17 cellular contexts compared by ENCODE assay signal in genomic region chr3:141332436-141332835, GRCh38. TPM values are rescaled to one million over a fixed set of nuclear protein-coding genes. Genes with fewer than 3 reads are reported as not detected.
DNase-seq lines count a peak whose midpoint lies in the region; ATAC-seq and TF ChIP-seq lines count a peak whose summit lies in the region.
"Had no signal": no experiment of that assay in that cellular context is flagged by ENCODE, and none has a peak within 500 bp of the region (broad histone marks: within the 10 kb centered on the region; RNA-seq: fewer than 3 reads in every experiment).

No MANE protein-coding gene starts in this region.

- intact Hi-C loops in gastrocnemius medialis (cut with DNase I; ENCODE audit: low total_unique reads) (no loop called here), esophagus squamous epithelium (cut with DNase I) (no loop called here)

- TF ChIP-seq RAD21 in SK-N-SH (IDR thresholded peaks at IDR 0.05; ENCODE audit: low read length) = no peak

- peak overlapping the region; percentile 48 for H3K4me3 Mint-ChIP-seq in glutamatergic neuron (ENCODE audit: unreplicated experiment)
- H3K4me3 Mint-ChIP-seq: activated CD8-positive, alpha-beta memory T cell treated with anti-CD3 and anti-CD28 coated beads, Interleukin-2, amount 10 ng/mL, durations not matched to agents 7 days and 5 days; effector memory CD8-positive, alpha-beta T cell; T-helper 17 cell had no signal

- H3K27ac Mint-ChIP-seq in glutamatergic neuron (ENCODE audit: unreplicated experiment) = peak overlapping the region; percentile 7
- H3K27ac Mint-ChIP-seq: activated CD8-positive, alpha-beta memory T cell treated with anti-CD3 and anti-CD28 coated beads, Interleukin-2, amount 10 ng/mL, durations not matched to agents 7 days and 5 days; effector memory CD8-positive, alpha-beta T cell; T-helper 17 cell had no signal

- H3F3A ChIP-seq in SK-N-SH (replicated peaks; ENCODE audit: insufficient read depth) = peaks cover 19% of the 10 kb centered on the region

- TF ChIP-seq CTCF in AG04450 (IDR thresholded peaks at IDR 0.05; ENCODE audit: low read depth, low read length) (no peak), SK-N-SH (IDR thresholded peaks at IDR 0.05) (no peak), glutamatergic neuron (IDR thresholded peaks at IDR 0.05; ENCODE audit: partially characterized antibody, unreplicated experiment) (no peak), gastrocnemius medialis (IDR thresholded peaks at IDR 0.05 in 4 of 5, conservative IDR thresholded peaks at IDR 0.05 in 1 of 5) (no peak), esophagus squamous epithelium (IDR thresholded peaks at IDR 0.05) (no peak)

- no peaks in the 10 kb centered on the region for H4K20me1 ChIP-seq in SK-N-SH (ENCODE audit: insufficient read depth)

- H3K36me3 ChIP-seq in SK-N-SH (replicated peaks in 1 of 2; ENCODE audit: control insufficient read depth in 1 of 2, insufficient read depth in 2 of 2, low read length in 1 of 2) (no peaks in the 10 kb centered on the region), gastrocnemius medialis (no peaks in the 10 kb centered on the region), esophagus squamous epithelium (no peaks in the 10 kb centered on the region)

- H3K4me2 ChIP-seq in SK-N-SH = peak overlapping the region; percentile 62; the same call in 1 of the 2 replicates

- ATAC-seq in gastrocnemius medialis = no peak
- no peak for ATAC-seq in GM18520 (IDR thresholded peaks at IDR 0.05; ENCODE audit: unreplicated experiment)
- no peak for ATAC-seq in HG03460 (IDR thresholded peaks at IDR 0.05; ENCODE audit: unreplicated experiment)
- ATAC-seq: activated CD8-positive, alpha-beta memory T cell treated with anti-CD3 and anti-CD28 coated beads, Interleukin-2, amount 10 ng/mL, durations not matched to agents 7 days and 5 days; effector memory CD8-positive, alpha-beta T cell; T-helper 17 cell had no signal

- no peaks in the 10 kb centered on the region for H3K36me3 Mint-ChIP-seq in glutamatergic neuron (ENCODE audit: unreplicated experiment)

- H3K9me2 ChIP-seq in SK-N-SH = no peaks in the 10 kb centered on the region

- TF ChIP-seq POLR2A in gastrocnemius medialis (IDR thresholded peaks at IDR 0.05) (no peak), esophagus squamous epithelium (IDR thresholded peaks at IDR 0.05) (no peak)

- peaks cover 9 to 19% of the 10 kb centered on the region in 2 experiments; a peak in 3 of 4 replicates for H3K4me1 ChIP-seq in SK-N-SH (ENCODE audit: control insufficient read depth in 1 of 2, insufficient read depth in 2 of 2, low read depth in 1 of 2, low read length in 1 of 2)
- H3K4me1 ChIP-seq in gastrocnemius medialis = no peaks in the 10 kb centered on the region
- H3K4me1 ChIP-seq in esophagus squamous epithelium = peaks cover 0 to 9% (median 0%) of the 10 kb centered on the region in 3 donors
- H3K4me1 ChIP-seq: parathyroid adenoma had no signal

- no peaks in the 10 kb centered on the region for H3K9me3 ChIP-seq in AG04450 (ENCODE audit: control insufficient read depth, insufficient read depth, low read length)
- no peaks in the 10 kb centered on the region for H3K9me3 ChIP-seq in SK-N-SH
- no peaks in the 10 kb centered on the region for H3K9me3 ChIP-seq in gastrocnemius medialis
- H3K9me3 ChIP-seq in esophagus squamous epithelium = no peaks in the 10 kb centered on the region

- peaks cover 24% of the 10 kb centered on the region for H3K4me1 Mint-ChIP-seq in glutamatergic neuron (ENCODE audit: low read depth, unreplicated experiment)

- no peak overlapping the region for H2AFZ ChIP-seq in SK-N-SH (ENCODE audit: low read depth)
- H2AFZ ChIP-seq: parathyroid adenoma had no signal

- TF ChIP-seq EP300 in SK-N-SH (IDR thresholded peaks at IDR 0.05; ENCODE audit: borderline replicate concordance in 1 of 2, low read depth in 1 of 2, low read length in 1 of 2) = no peak

- DNase-seq in AG04450 (ENCODE audit: low read depth, low spot score) (no peak), SK-N-SH (no peak), glutamatergic neuron (no peak), gastrocnemius medialis (no peak), esophagus squamous epithelium (lab: John Stamatoyannopoulos, UW) (no peak)
- DNase-seq in activated effector memory CD4-positive, alpha-beta T cell treated with Interleukin-2 at 50 U/mL for 16 hours = no peak
- DNase-seq: activated CD4-positive, CD25-positive, alpha-beta regulatory T cell treated with anti-CD3 and anti-CD28 coated beads, Interleukin-2, amount 50 U/mL, for 72 hours; activated CD8-positive, alpha-beta memory T cell treated with anti-CD3 and anti-CD28 coated beads, Interleukin-2, amount 10 ng/mL, durations not matched to agents 7 days and 5 days; activated gamma-delta T cell; effector memory CD8-positive, alpha-beta T cell; foreskin melanocyte; NCI-H2029 treated with DMSO at 0.1 percent for 48 hours; NCI-H526; T-helper 17 cell had no signal

- H3K79me2 ChIP-seq in SK-N-SH (ENCODE audit: insufficient read depth) = no peaks in the 10 kb centered on the region
- H3K79me2 ChIP-seq: parathyroid adenoma had no signal

- peaks cover 6% of the 10 kb centered on the region for H3K9me3 Mint-ChIP-seq in glutamatergic neuron (ENCODE audit: unreplicated experiment)
- H3K9me3 Mint-ChIP-seq: effector memory CD8-positive, alpha-beta T cell had no signal

- H3K27me3 ChIP-seq in AG04450 (ENCODE audit: control insufficient read depth, insufficient read depth, low read length) (no peaks in the 10 kb centered on the region), SK-N-SH (ENCODE audit: insufficient read depth) (no peaks in the 10 kb centered on the region), gastrocnemius medialis (no peaks in the 10 kb centered on the region), esophagus squamous epithelium (peaks cover 0 to 97% (median 0%) of the 10 kb centered on the region in 4 donors)

- peaks cover 7% of the 10 kb centered on the region for H3K27me3 Mint-ChIP-seq in glutamatergic neuron (ENCODE audit: unreplicated experiment)
- H3K27me3 Mint-ChIP-seq: activated CD8-positive, alpha-beta memory T cell treated with anti-CD3 and anti-CD28 coated beads, Interleukin-2, amount 10 ng/mL, durations not matched to agents 7 days and 5 days had no signal

- in situ Hi-C loops in gastrocnemius medialis (cut with MboI; ENCODE audit: low sequenced_read_pairs in 4 of 4) = no loop called here

- POLR2A ChIA-PET in AG04450 (lab: Yijun Ruan, JAX) (interaction anchor here (0.6 to 1.3 kb wide), 3 partner anchors 32 to 38 kb away, joined by 3 to 9 read pairs (median 3); no protein-coding TSS in a partner anchor), SK-N-SH (lab: Yijun Ruan, JAX) (no interaction called here)

- H3K27ac ChIP-seq in AG04450 (ENCODE audit: low read depth, low read length) (peak overlapping the region; percentile 91), SK-N-SH (ENCODE audit: low read depth in 2 of 2, low read length in 1 of 2) (peak overlapping the region in 1 of 2 experiments; percentile 87; a peak in 2 of 4 replicates), gastrocnemius medialis (peak overlapping the region; percentile 58 to 71 (median 62)), esophagus squamous epithelium (peak overlapping the region in 2 of 4 donors; percentile 34 to 41)
- H3K27ac ChIP-seq: parathyroid adenoma had no signal

- 67% methylated on average over 5 of the region's 5 CpGs for WGBS in SK-N-SH (ENCODE audit: low lambda C conversion rate)
- WGBS in esophagus squamous epithelium, 2 donors = 79 to 86% methylated on average over 4 to 5 of the region's 5 CpGs

- CTCF ChIA-PET in AG04450 (lab: Charles Lee) (interaction anchor here (1.0 to 1.9 kb wide), 3 partner anchors 9 to 104 kb away, joined by 3 to 8 read pairs (median 4); no protein-coding TSS in a partner anchor), SK-N-SH (lab: Yijun Ruan, JAX) (interaction anchor here (1.0 to 1.4 kb wide), 3 partner anchors 21 to 145 kb away, joined by 3 to 6 read pairs (median 4); no protein-coding TSS in a partner anchor)

- no peak overlapping the region for H3K9ac ChIP-seq in SK-N-SH
- H3K9ac ChIP-seq: parathyroid adenoma had no signal

- H3K4me3 ChIP-seq in AG04450 (ENCODE audit: low read depth, low read length) (no peak overlapping the region), SK-N-SH (ENCODE audit: low read depth in 2 of 2, low read length in 1 of 2) (no peak overlapping the region), gastrocnemius medialis (no peak overlapping the region), esophagus squamous epithelium (no peak overlapping the region)

TF ChIP-seq in SK-N-SH, 30 proteins besides CTCF, POLR2A, EP300 and RAD21 (continues in another document):
- no peak for TF ChIP-seq RFX5 (IDR thresholded peaks at IDR 0.05; ENCODE audit: low read length)
- no peak for TF ChIP-seq IRF3 (IDR thresholded peaks at IDR 0.05; ENCODE audit: low read depth, low read length)
- no peak for TF ChIP-seq PBX3 (IDR thresholded peaks at IDR 0.05)
- TF ChIP-seq TEAD4 (IDR thresholded peaks at IDR 0.05; ENCODE audit: borderline replicate concordance, insufficient read depth) = no peak
- TF ChIP-seq GABPA (IDR thresholded peaks at IDR 0.05; ENCODE audit: low read depth) = no peak
- TF ChIP-seq SIN3A (IDR thresholded peaks at IDR 0.05; ENCODE audit: borderline replicate concordance, low read depth, low read length) = no peak
- no peak for TF ChIP-seq MEF2A (IDR thresholded peaks at IDR 0.05; ENCODE audit: borderline replicate concordance, low read depth)

RNA-seq across cellular contexts. Expression of gene ZBTB38, which starts 35.9 kb away (rescaled TPM):
- polyA plus RNA-seq in AG04450 (2011; rRNA removed) (85.1 and 97.1 TPM in 2 replicates), SK-N-SH (2012; rRNA removed) (10.1 and 11.3 TPM in 2 replicates)
- polyA minus RNA-seq in AG04450 (2011; rRNA and poly(A)+ RNA removed) = 176 and 193 TPM in 2 replicates
- 11.6 and 11.7 TPM in 2 replicates for polyA plus RNA-seq in SK-N-SH (2012; cell fraction: cytosol; rRNA removed)
- 20.0 and 21.9 TPM in 2 replicates for polyA plus RNA-seq in SK-N-SH (2012; cell fraction: nucleus; rRNA removed)
- total RNA-seq in glutamatergic neuron (ENCODE audit: unreplicated experiment) (9.3 TPM), gastrocnemius medialis (100 to 1,000 TPM; 160 to 415 (median 232) TPM), esophagus squamous epithelium (10 to 100 TPM; 15.6 to 54.4 (median 33.1) TPM)
